In the genomic region with DNA sequence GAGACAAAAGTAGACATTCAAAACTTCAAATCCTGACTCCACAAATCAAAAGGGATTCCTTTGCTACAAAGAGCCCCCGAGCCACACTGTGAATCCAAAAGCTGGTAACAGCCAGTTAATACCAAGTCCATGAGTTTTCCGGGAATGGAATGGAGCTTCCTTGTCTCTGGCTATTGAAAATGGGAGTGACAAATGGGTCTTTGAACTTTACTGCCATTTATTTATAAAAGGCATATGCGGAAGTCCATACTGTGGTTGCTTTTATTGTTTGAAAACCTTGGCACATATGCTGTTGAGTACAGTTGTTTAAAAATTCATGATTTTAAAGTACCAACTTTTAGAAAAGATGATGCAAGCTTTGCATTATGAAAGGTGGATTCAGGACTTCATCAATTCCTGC, we compare ENCODE assay signal across 11 cellular contexts.
"Had no signal": no experiment of that assay in that cellular context is flagged by ENCODE, and none has a peak within 500 bp of the region (broad histone marks: within the 10 kb centered on the region; RNA-seq: fewer than 3 reads in every experiment).

No MANE protein-coding gene starts in this region.

- FAIRE-seq: H1, H54 had no signal

- H3K9me3 ChIP-seq: HAP-1 had no signal

- H3K4me1 ChIP-seq: HAP-1 had no signal

- H3K27ac ChIP-seq: GM23248 had no signal

- DNase-seq: GM23248, GOT3, H7, H9, HCEC 1CT, HFFc6 had no signal

- H3K36me3 ChIP-seq: HAP-1 had no signal

- ATAC-seq: GM23338, HCT116 had no signal

- H3K4me3 ChIP-seq: GM23248, GM23338, HAP-1 had no signal
